In genomic region chr11:67420646-67421420, GRCh38 we compare ENCODE assay signal across 8 cellular contexts. TPM values are rescaled to one million over a fixed set of nuclear protein-coding genes. Genes with fewer than 3 reads are reported as not detected.
A peak's percentile ranks its signal among the peaks of the same experiment; 100 is the strongest.
DNase-seq lines count a peak whose midpoint lies in the region; ATAC-seq and TF ChIP-seq lines count a peak whose summit lies in the region.

No MANE protein-coding gene starts in this region.

- TF ChIP-seq POLR2A in vagina (IDR thresholded peaks at IDR 0.05): peak in 1 of 2 donors; percentile 62

- H3K4me3 ChIP-seq in right cardiac atrium (ENCODE audit: low read length): peak overlapping the region; percentile 65
- peak overlapping the region; percentile 75 for H3K4me3 ChIP-seq in rectal smooth muscle tissue (ENCODE audit: low read length)
- peak overlapping the region; percentile 59 to 83 for H3K4me3 ChIP-seq in vagina

- ATAC-seq in HG02884 (IDR thresholded peaks at IDR 0.05; ENCODE audit: unreplicated experiment) (peak; percentile 71), T-helper 17 cell (peak; percentile 88), right cardiac atrium (peak; percentile 92 to 93)

- H3K36me3 ChIP-seq in rectal smooth muscle tissue (ENCODE audit: control insufficient read depth, insufficient read depth, low read length) (no peaks in the 10 kb centered on the region), vagina (no peaks in the 10 kb centered on the region)

- peak; percentile 100 for DNase-seq in GM13976 (ENCODE audit: low spot score)
- peak; percentile 92 for DNase-seq in NCI-H187 (lab: John Stamatoyannopoulos, UW)
- DNase-seq in T-helper 17 cell: peak; percentile 98 to 100 (median 99)
- DNase-seq in right cardiac atrium: peak; percentile 96 to 99 (median 99)
- DNase-seq in vagina (ENCODE audit: extremely low spot score in 2 of 2): peak; percentile 95 to 99

- no peak for TF ChIP-seq CTCF in GM13976 (IDR thresholded peaks at IDR 0.05; ENCODE audit: borderline replicate concordance, control extremely low read depth, extremely low read depth, insufficient read depth, missing control alignments)
- TF ChIP-seq CTCF in vagina (IDR thresholded peaks at IDR 0.05): no peak

- H3K27me3 ChIP-seq in right cardiac atrium (ENCODE audit: control insufficient read depth, insufficient read depth): no peaks in the 10 kb centered on the region
- no peaks in the 10 kb centered on the region for H3K27me3 ChIP-seq in rectal smooth muscle tissue (ENCODE audit: control insufficient read depth, insufficient read depth, low read length)
- no peaks in the 10 kb centered on the region for H3K27me3 ChIP-seq in vagina

- WGBS in right cardiac atrium: under 1% methylated on average over 96 of the region's 96 CpGs

- in situ Hi-C loops in GM13976 (cut with MboI; ENCODE audit: low sequenced_read_pairs, unreplicated experiment): no loop called here

- H3K4me1 ChIP-seq in right cardiac atrium (ENCODE audit: control insufficient read depth, insufficient read depth, low read length) (peaks cover 10% of the 10 kb centered on the region), rectal smooth muscle tissue (ENCODE audit: control insufficient read depth, insufficient read depth, low read length) (peaks cover 3% of the 10 kb centered on the region), vagina (peaks cover 50% of the 10 kb centered on the region)

- H3K4me1 Mint-ChIP-seq in T-helper 17 cell: peaks cover 49% of the 10 kb centered on the region

- intact Hi-C loops in right cardiac atrium (cut with DNase I): no loop called here
- intact Hi-C loops in vagina (cut with DNase I): loop anchor here (5.0 kb wide), 1 partner anchor 46 kb away; the partner anchor contains the start of gene TMEM134

- no peak overlapping the region for H3K27ac Mint-ChIP-seq in T-helper 17 cell

- no peaks in the 10 kb centered on the region for H3K36me3 Mint-ChIP-seq in T-helper 17 cell (ENCODE audit: low read depth)

- no peaks in the 10 kb centered on the region for H3K27me3 Mint-ChIP-seq in T-helper 17 cell

- H3K4me3 Mint-ChIP-seq in T-helper 17 cell: peak overlapping the region; percentile 87

- peak overlapping the region; percentile 38 for H3K9ac ChIP-seq in rectal smooth muscle tissue (ENCODE audit: low read length)

- H3K9me3 ChIP-seq in T-helper 17 cell (ENCODE audit: control insufficient read depth, low read length, poor library complexity, severe bottlenecking) (no peaks in the 10 kb centered on the region), right cardiac atrium (ENCODE audit: control insufficient read depth, low read length) (no peaks in the 10 kb centered on the region), vagina (no peaks in the 10 kb centered on the region)

- H3K27ac ChIP-seq in angular gyrus (ENCODE audit: low read depth, low read length) (peak overlapping the region; percentile 84), right cardiac atrium (ENCODE audit: low read length) (peak overlapping the region; percentile 96), rectal smooth muscle tissue (ENCODE audit: low read depth, low read length) (peak overlapping the region; percentile 86), vagina (peak overlapping the region; percentile 76)

RNA-seq across cellular contexts. Expression of gene CARNS1, which starts 5.4 kb away (rescaled TPM):
- 1 to 10 TPM; 4.5 to 7.5 TPM for total RNA-seq in T-helper 17 cell
- 10 to 100 TPM in 2 of 4 donors, 1 to 10 TPM in 2; 5.1 to 23.6 (median 9.3) TPM for total RNA-seq in right cardiac atrium
- 5.2 TPM for polyA plus RNA-seq in right cardiac atrium
- total RNA-seq in vagina: 1.7 TPM

RNA-seq across cellular contexts. Expression of gene RPS6KB2, which starts 7.5 kb away (rescaled TPM):
- total RNA-seq in T-helper 17 cell (10 to 100 TPM; 47.8 to 62.7 TPM), right cardiac atrium (10 to 100 TPM; 29.0 to 31.3 (median 29.5) TPM), vagina (50.6 TPM)
- polyA plus RNA-seq in right cardiac atrium: 39.6 TPM

RNA-seq across cellular contexts. Expression of gene PTPRCAP, which starts 16.6 kb away (rescaled TPM):
- total RNA-seq in T-helper 17 cell: 100 to 1,000 TPM; 170 to 184 TPM
- 1 to 10 TPM; 1.2 to 3.4 (median 1.9) TPM for total RNA-seq in right cardiac atrium
- 1.6 TPM for polyA plus RNA-seq in right cardiac atrium
- total RNA-seq in vagina: 18.2 TPM

RNA-seq across cellular contexts. Expression of gene TBC1D10C, which starts 16.9 kb away (rescaled TPM):
- total RNA-seq in T-helper 17 cell (100 to 1,000 TPM; 251 to 262 TPM), right cardiac atrium (1 to 10 TPM in 3 of 4 donors, under 1 TPM in 1; 0.67 to 2.7 (median 1.8) TPM), vagina (6.6 TPM)
- 0.86 TPM for polyA plus RNA-seq in right cardiac atrium

RNA-seq across cellular contexts. Expression of gene PPP1CA, which starts 19.2 kb away (rescaled TPM):
- total RNA-seq in T-helper 17 cell: 100 to 1,000 TPM; 133 to 146 TPM
- total RNA-seq in right cardiac atrium: 10 to 100 TPM; 73.1 to 93.4 (median 79.1) TPM
- 79.4 TPM for polyA plus RNA-seq in right cardiac atrium
- 102 TPM for total RNA-seq in vagina

Comparison
In these comparisons a context has a peak if more than half of its experiments do, and no peak if none do; other contexts are left out.
1. Peak in every context shown above with its lines: DNase-seq, ATAC-seq, H3K4me3 ChIP-seq and H3K27ac ChIP-seq.